ENCODE assay signal across 2 cellular contexts in the genomic region with DNA sequence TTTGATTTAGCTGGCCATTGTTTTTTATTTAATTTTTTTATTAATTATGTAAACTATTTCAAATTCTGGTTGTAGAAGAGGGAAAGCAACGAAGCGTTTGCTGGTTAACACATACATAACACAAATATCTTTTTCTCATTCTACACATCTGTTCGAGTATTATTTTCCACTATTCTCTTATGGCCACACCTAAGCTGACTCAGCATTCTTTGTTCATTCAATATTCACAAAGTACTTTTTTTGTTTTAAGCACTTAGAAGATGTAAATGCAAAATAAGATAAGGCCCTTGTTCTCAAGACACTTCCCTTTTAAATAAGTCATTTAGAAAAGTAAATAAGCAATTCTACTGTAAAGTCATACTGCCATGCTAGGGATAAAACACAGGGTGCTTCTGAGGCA.
TF ChIP-seq lines count a peak whose summit lies in the region.

No MANE protein-coding gene starts in this region.

TF ChIP-seq in IMR-90, 13 proteins besides CTCF, POLR2A, EP300 and RAD21:
- peak; percentile 97 for TF ChIP-seq MAFK (IDR thresholded peaks at IDR 0.05; ENCODE audit: low read depth, low read length)
- TF ChIP-seq, protein P1, sequence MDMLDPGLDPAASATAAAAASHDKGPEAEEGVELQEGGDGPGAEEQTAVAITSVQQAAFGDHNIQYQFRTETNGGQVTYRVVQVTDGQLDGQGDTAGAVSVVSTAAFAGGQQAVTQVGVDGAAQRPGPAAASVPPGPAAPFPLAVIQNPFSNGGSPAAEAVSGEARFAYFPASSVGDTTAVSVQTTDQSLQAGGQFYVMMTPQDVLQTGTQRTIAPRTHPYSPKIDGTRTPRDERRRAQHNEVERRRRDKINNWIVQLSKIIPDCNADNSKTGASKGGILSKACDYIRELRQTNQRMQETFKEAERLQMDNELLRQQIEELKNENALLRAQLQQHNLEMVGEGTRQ (IDR thresholded peaks at IDR 0.05; ENCODE audit: low read depth, low read length) = no peak

TF ChIP-seq in H1, 55 proteins besides CTCF, POLR2A, EP300 and RAD21:
- TF ChIP-seq MAFK (IDR thresholded peaks at IDR 0.05; ENCODE audit: low read depth, low read length) (peak; percentile 92), KDM4A (IDR thresholded peaks at IDR 0.05; ENCODE audit: low read depth, low read length, severe bottlenecking) (no peak)
TF ChIP-seq in H1: peak in this region for 1.
